In genomic region chr2:179837408-179837807, GRCh38 we compare ENCODE assay signal across 15 cellular contexts. TPM values are rescaled to one million over a fixed set of nuclear protein-coding genes. Genes with fewer than 3 reads are reported as not detected.
DNase-seq lines count a peak whose midpoint lies in the region; ATAC-seq and TF ChIP-seq lines count a peak whose summit lies in the region.
"Had no signal": no experiment of that assay in that cellular context is flagged by ENCODE, and none has a peak within 500 bp of the region (broad histone marks: within the 10 kb centered on the region; RNA-seq: fewer than 3 reads in every experiment).

No MANE protein-coding gene starts in this region.

- no peak overlapping the region for H2BK120ac ChIP-seq in mesenchymal stem cell (ENCODE audit: low read depth, low read length)

- no peak overlapping the region for H3K4me3 ChIP-seq in mammary epithelial cell (replicated peaks in 1 of 3; ENCODE audit: insufficient read depth in 1 of 3, low read depth in 2 of 3, low read length in 3 of 3)
- no peak overlapping the region for H3K4me3 ChIP-seq in mesenchymal stem cell (ENCODE audit: insufficient read depth in 1 of 2, low read depth in 1 of 2, low read length in 2 of 2)
- no peak overlapping the region for H3K4me3 ChIP-seq in aorta (ENCODE audit: low read length in 2 of 2)
- H3K4me3 ChIP-seq: ascending aorta, HAP-1 had no signal

- no peaks in the 10 kb centered on the region for H3K79me2 ChIP-seq in mammary epithelial cell (ENCODE audit: insufficient read depth, low read length)

- no peak overlapping the region for H2BK5ac ChIP-seq in mesenchymal stem cell (ENCODE audit: low read depth, low read length, poor library complexity, severe bottlenecking)

- no peak overlapping the region for H3K14ac ChIP-seq in mesenchymal stem cell (ENCODE audit: low read length in 2 of 2)

- H3K4me1 ChIP-seq in mammary epithelial cell (ENCODE audit: insufficient read depth, low read length), result no peaks in the 10 kb centered on the region
- H3K4me1 ChIP-seq in mesenchymal stem cell (ENCODE audit: control insufficient read depth, insufficient read depth, low read depth, low read length), result no peaks in the 10 kb centered on the region
- no peaks in the 10 kb centered on the region for H3K4me1 ChIP-seq in aorta (ENCODE audit: control insufficient read depth in 1 of 2, insufficient read depth in 2 of 2, low read length in 2 of 2)
- H3K4me1 ChIP-seq: ascending aorta had no signal

- no peaks in the 10 kb centered on the region for H3K4me1 Mint-ChIP-seq in immature natural killer cell
- H3K4me1 Mint-ChIP-seq: CD8-positive, alpha-beta memory T cell; neural crest cell had no signal

- no peak overlapping the region for H2BK12ac ChIP-seq in mesenchymal stem cell (ENCODE audit: low read length in 2 of 2)

- WGBS in mammary epithelial cell (ENCODE audit: low coverage, missing lambda C conversion rate), result 33% methylated on average over 4 of the region's 4 CpGs
- WGBS in mesenchymal stem cell, result 6% methylated on average over 3 of the region's 4 CpGs
- 71 to 73% methylated on average over 4 of the region's 4 CpGs for WGBS in aorta, 2 donors

- H2AFZ ChIP-seq in mammary epithelial cell (ENCODE audit: low read depth, low read length) (no peak overlapping the region), mesenchymal stem cell (ENCODE audit: low read depth, low read length) (no peak overlapping the region)

- no peak for TF ChIP-seq CTCF in mammary epithelial cell (conservative IDR thresholded peaks at IDR 0.05 in 1 of 2, IDR thresholded peaks at IDR 0.05 in 1 of 2; ENCODE audit: extremely low read depth in 1 of 2, insufficient read depth in 1 of 2, low read depth in 1 of 2, low read length in 2 of 2)

- peak overlapping the region; percentile 16 for H3K4me2 ChIP-seq in mammary epithelial cell (ENCODE audit: insufficient read depth, low read depth, low read length)
- no peak overlapping the region for H3K4me2 ChIP-seq in mesenchymal stem cell (ENCODE audit: low read length, poor library complexity, severe bottlenecking)

- dilution Hi-C loops in mammary epithelial cell (cut with HindIII; ENCODE audit: low sequenced_read_pairs), result no loop called here

- ATAC-seq in aorta (ENCODE audit: low FRiP score) (no peak), GM19324 (IDR thresholded peaks at IDR 0.05; ENCODE audit: low FRiP score, unreplicated experiment) (no peak)
- ATAC-seq: Panc1 had no signal

- no peak overlapping the region for H4K91ac ChIP-seq in mesenchymal stem cell (ENCODE audit: low read length)

- no peaks in the 10 kb centered on the region for H3K9me3 ChIP-seq in mammary epithelial cell (replicated peaks; ENCODE audit: insufficient read depth, low read length)
- no peaks in the 10 kb centered on the region for H3K9me3 ChIP-seq in mesenchymal stem cell (ENCODE audit: control insufficient read depth, low read length)
- H3K9me3 ChIP-seq in aorta (ENCODE audit: control insufficient read depth, low read length), result no peaks in the 10 kb centered on the region
- H3K9me3 ChIP-seq: ascending aorta, HAP-1 had no signal

- H3K36me3 ChIP-seq in mammary epithelial cell (ENCODE audit: insufficient read depth, low read length) (no peaks in the 10 kb centered on the region), mesenchymal stem cell (ENCODE audit: control insufficient read depth in 1 of 2, insufficient read depth in 2 of 2, low read depth in 1 of 2, low read length in 2 of 2) (no peaks in the 10 kb centered on the region), aorta (ENCODE audit: control insufficient read depth in 1 of 2, insufficient read depth in 2 of 2, low read length in 1 of 2) (no peaks in the 10 kb centered on the region)
- H3K36me3 ChIP-seq: ascending aorta, HAP-1 had no signal

- CTCF ChIA-PET in mammary epithelial cell (lab: Charles Lee; ENCODE audit: low non-redundant PET), result no interaction called here

- peaks cover 2% of the 10 kb centered on the region for H3K27me3 ChIP-seq in mammary epithelial cell (ENCODE audit: insufficient read depth, low read length)
- no peaks in the 10 kb centered on the region for H3K27me3 ChIP-seq in mesenchymal stem cell (ENCODE audit: control insufficient read depth in 1 of 2, insufficient read depth in 1 of 2, low read length in 2 of 2)
- H3K27me3 ChIP-seq in aorta (ENCODE audit: control insufficient read depth in 1 of 2, insufficient read depth in 2 of 2, low read length in 1 of 2), result no peaks in the 10 kb centered on the region
- H3K27me3 ChIP-seq: ascending aorta had no signal

- H3K36me3 Mint-ChIP-seq in immature natural killer cell, result no peaks in the 10 kb centered on the region
- H3K36me3 Mint-ChIP-seq: CD8-positive, alpha-beta memory T cell had no signal

- H4K8ac ChIP-seq in mesenchymal stem cell (ENCODE audit: low read length), result no peak overlapping the region

- H4K20me1 ChIP-seq in mammary epithelial cell (ENCODE audit: insufficient read depth, low read length), result no peaks in the 10 kb centered on the region

- DNase-seq in COLO829 (ENCODE audit: low spot score) (peak; percentile 28), NCI-H460 (ENCODE audit: extremely low read depth, low read depth) (peak; percentile 44), mammary epithelial cell (peak; percentile 61), mesenchymal stem cell (peak; percentile 64), immature natural killer cell (no peak), midbrain (lab: John Stamatoyannopoulos, UW) (no peak), aorta (no peak)
- DNase-seq: CD8-positive, alpha-beta memory T cell; KG1 had no signal

- in situ Hi-C loops in mammary epithelial cell (cut with MboI; ENCODE audit: low sequenced_read_pairs in 2 of 2), result no loop called here

- H3K9me3 Mint-ChIP-seq in immature natural killer cell, result no peaks in the 10 kb centered on the region
- H3K9me3 Mint-ChIP-seq: CD8-positive, alpha-beta memory T cell; neural crest cell had no signal

- H3K27ac ChIP-seq in mammary epithelial cell (ENCODE audit: insufficient read depth, low read depth, low read length), result no peak overlapping the region
- no peak overlapping the region for H3K27ac ChIP-seq in mesenchymal stem cell (ENCODE audit: low read length, poor library complexity, severe bottlenecking)
- H3K27ac ChIP-seq in aorta (ENCODE audit: low read depth in 1 of 2, low read length in 2 of 2), result no peak overlapping the region
- H3K27ac ChIP-seq: ascending aorta had no signal

- no peak overlapping the region for H3K23ac ChIP-seq in mesenchymal stem cell (ENCODE audit: low read length in 2 of 2)

- H3K27ac Mint-ChIP-seq in immature natural killer cell, result no peak overlapping the region
- H3K27ac Mint-ChIP-seq: CD8-positive, alpha-beta memory T cell had no signal

- no TSS peak for BruUV-seq in mammary epithelial cell (replicated peaks; lab: Mats Ljungman, UMichigan)

- H3K4ac ChIP-seq in mesenchymal stem cell (ENCODE audit: low read depth in 1 of 2, low read length in 2 of 2), result no peak overlapping the region

- H3K9ac ChIP-seq in mammary epithelial cell (ENCODE audit: insufficient read depth, low read length) (no peak overlapping the region), mesenchymal stem cell (ENCODE audit: low read length) (peak overlapping the region; percentile 40)

- no peak overlapping the region for H2AK5ac ChIP-seq in mesenchymal stem cell (ENCODE audit: low read length, severe bottlenecking)

- H3K18ac ChIP-seq in mesenchymal stem cell (ENCODE audit: low read depth in 1 of 2, low read length in 2 of 2), result no peak overlapping the region

- intact Hi-C loops in mammary epithelial cell (cut with micrococcal nuclease) (no loop called here), aorta (cut with DNase I) (no loop called here)

- H3K79me1 ChIP-seq in mesenchymal stem cell (replicated peaks; ENCODE audit: low read length, poor library complexity, severe bottlenecking), result no peaks in the 10 kb centered on the region

- no peak overlapping the region for H3K4me3 Mint-ChIP-seq in immature natural killer cell
- H3K4me3 Mint-ChIP-seq: CD8-positive, alpha-beta memory T cell; neural crest cell had no signal

- no peak overlapping the region for H2BK15ac ChIP-seq in mesenchymal stem cell (ENCODE audit: low read depth, poor library complexity, severe bottlenecking)

- H3K27me3 Mint-ChIP-seq in immature natural killer cell (ENCODE audit: low read depth in 3 of 3), result peaks cover 0 to 2% (median 0%) of the 10 kb centered on the region in 3 donors

RNA-seq across cellular contexts. Expression of gene ZNF385B, which starts 24.0 kb away (rescaled TPM):
- total RNA-seq in NCI-H460 (2014; rRNA removed; shearing (Covaris generic)), result 2.3 and 3.3 TPM in 2 replicates
- polyA plus RNA-seq in NCI-H460 (2014; cell fraction: nucleus; rRNA removed), result 0.04 and 0.10 TPM in 2 replicates
- total RNA-seq in mammary epithelial cell (1 to 10 TPM in 1 of 2 donors, not detected in 1; 1.2 TPM), aorta (1 to 10 TPM; 3.3 to 4.6 TPM)
- polyA plus RNA-seq in mammary epithelial cell (not detected), immature natural killer cell (not detected), aorta (1 to 10 TPM in 1 of 2 donors, not detected in 1; 4.0 TPM)
- polyA minus RNA-seq in mammary epithelial cell, result not detected
- polyA plus RNA-seq in mesenchymal stem cell (2013, experiment 1 of 2), result not detected
- polyA plus RNA-seq in mesenchymal stem cell (2013, experiment 2 of 2), result not detected
- total RNA-seq: CD8-positive, alpha-beta memory T cell; endothelial cell of umbilical vein had no signal
- polyA plus RNA-seq: CD8-positive, alpha-beta memory T cell; endothelial cell of umbilical vein had no signal

Comparison
In these comparisons a context has a peak if more than half of its experiments do, and no peak if none do; other contexts are left out.
1. DNase-seq: peak in COLO829 (single experiment), NCI-H460 (single experiment), mammary epithelial cell (single experiment) and mesenchymal stem cell (single experiment); none in immature natural killer cell (0 of 3), midbrain (single experiment) and aorta (0 of 2).